In the genomic region with DNA sequence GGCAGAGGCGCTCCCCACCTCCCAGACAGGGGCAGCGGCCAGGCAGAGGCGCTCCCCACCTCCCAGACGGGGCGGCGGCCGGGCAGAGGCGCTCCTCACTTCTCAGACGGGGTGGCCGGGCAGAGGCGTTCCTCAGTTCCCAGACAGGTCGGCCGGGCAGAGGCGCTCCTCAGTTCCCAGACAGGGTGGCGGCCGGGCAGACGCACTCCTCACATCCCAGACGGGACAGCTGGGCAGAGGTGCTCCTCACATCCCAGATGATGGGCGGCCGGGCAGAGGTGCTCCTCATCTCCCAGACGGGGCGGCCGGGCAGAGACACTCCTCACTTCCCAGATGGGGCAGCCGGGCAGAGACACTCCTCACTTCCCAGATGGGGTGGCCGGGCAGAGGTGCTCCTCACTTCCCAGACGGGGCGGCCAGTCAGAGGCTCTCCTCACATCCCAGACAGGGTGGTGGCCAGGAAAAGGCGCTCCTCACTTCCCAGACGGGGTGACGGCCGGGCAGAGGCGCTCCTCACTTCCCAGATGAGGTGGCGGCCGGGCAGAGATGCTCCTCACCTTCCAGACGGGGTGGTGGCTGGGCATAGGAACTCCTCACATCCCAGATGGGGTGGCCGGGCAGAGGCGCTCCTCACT, we compare ENCODE assay signal across 22 cellular contexts.
DNase-seq lines count a peak whose midpoint lies in the region; ATAC-seq, FAIRE-seq and TF ChIP-seq lines count a peak whose summit lies in the region.
"Had no signal": no experiment of that assay in that cellular context is flagged by ENCODE, and none has a peak within 500 bp of the region (broad histone marks: within the 10 kb centered on the region; RNA-seq: fewer than 3 reads in every experiment).

No MANE protein-coding gene starts in this region.

- intact Hi-C loops in Right ventricle myocardium superior (cut with DNase I) (no loop called here), left cardiac atrium (cut with DNase I) (no loop called here), kidney (cut with DNase I) (no loop called here), posterior vena cava (cut with DNase I) (no loop called here)

- H3K4me1 ChIP-seq in kidney (ENCODE audit: control insufficient read depth in 1 of 2, insufficient read depth in 1 of 2, low read depth in 1 of 2, low read length in 2 of 2), result no peaks in the 10 kb centered on the region
- H3K4me1 ChIP-seq: BLaER1 treated with 17β-estradiol and CSF1 and Interleukin-3, amounts not matched to agents 10 nM and 100 nM; Caco-2 had no signal

- no peak overlapping the region for H3K27ac ChIP-seq in kidney (ENCODE audit: low read depth in 2 of 2, low read length in 2 of 2)
- H3K27ac ChIP-seq: BLaER1 treated with 17β-estradiol and CSF1 and Interleukin-3, amounts not matched to agents 10 nM and 100 nM; C4-2B had no signal

- DNase-seq in Right ventricle myocardium superior (peak; percentile 33), left cardiac atrium (no peak), kidney (peak; percentile 72), posterior vena cava (ENCODE audit: low spot score) (peak; percentile 72), NCI-H2029 (lab: John Stamatoyannopoulos, UW) (no peak), RKO (ENCODE audit: low spot score) (no peak)
- DNase-seq: 8988T; ACHN; AML-193; Caco-2; Calu3; CD4-positive, alpha-beta T cell; CD8-positive, alpha-beta T cell; DMS79 treated with DMSO at 0.1 percent for 48 hours; GF-D8 had no signal

- no peak for FAIRE-seq in kidney (lab: Jason Lieb, UNC)
- FAIRE-seq: A204.1, D721Med, G401.6, GM12891, GM19239 had no signal

- TF ChIP-seq CTCF in kidney (IDR thresholded peaks at IDR 0.05; ENCODE audit: borderline replicate concordance, extremely low read depth, insufficient read depth), result no peak

- ATAC-seq in Right ventricle myocardium superior (ENCODE audit: poor library complexity) (no peak), left cardiac atrium (no peak)
- ATAC-seq: CD8-positive, alpha-beta T cell had no signal

- no peaks in the 10 kb centered on the region for H3K36me3 ChIP-seq in kidney (ENCODE audit: control insufficient read depth in 1 of 2, insufficient read depth in 2 of 2, low read length in 2 of 2)
- H3K36me3 ChIP-seq: BLaER1 treated with 17β-estradiol and CSF1 and Interleukin-3, amounts not matched to agents 10 nM and 100 nM had no signal

- H3K9me3 ChIP-seq in kidney (ENCODE audit: control insufficient read depth in 1 of 2, low read length in 2 of 2), result no peaks in the 10 kb centered on the region

- H3K9ac ChIP-seq in kidney (ENCODE audit: low read length in 2 of 2), result no peak overlapping the region
- H3K9ac ChIP-seq: BLaER1 treated with 17β-estradiol and CSF1 and Interleukin-3, amounts not matched to agents 10 nM and 100 nM had no signal

- H3K4me3 ChIP-seq in kidney (ENCODE audit: low read length in 2 of 2), result no peak overlapping the region

Comparison
In these comparisons a context has a peak if more than half of its experiments do, and no peak if none do; other contexts are left out.
1. DNase-seq: peak in Right ventricle myocardium superior (single experiment), kidney (single experiment) and posterior vena cava (single experiment); none in left cardiac atrium (single experiment), NCI-H2029 (single experiment) and RKO (single experiment).